ENCODE assay signal across 10 cellular contexts in genomic region chr4:107265859-107266258, GRCh38.
"Had no signal": no experiment of that assay in that cellular context is flagged by ENCODE, and none has a peak within 500 bp of the region (broad histone marks: within the 10 kb centered on the region; RNA-seq: fewer than 3 reads in every experiment).

No MANE protein-coding gene starts in this region.

- DNase-seq: activated CD4-positive, alpha-beta T cell treated with anti-CD3 and anti-CD28 coated beads, Interleukin-2, amount 50 U/mL, for 1 hour; activated CD8-positive, alpha-beta memory T cell treated with anti-CD3 and anti-CD28 coated beads for 24 hours; activated naive CD8-positive, alpha-beta T cell treated with anti-CD3 and anti-CD28 coated beads for 36 hours; amygdala; central memory CD4-positive, alpha-beta T cell; colonic mucosa; midbrain; stimulated activated CD4-positive, alpha-beta T cell treated with anti-CD3 and anti-CD28 coated beads, Interleukin-2, amount 100 ng/mL, for 24 hours; upper lobe of right lung had no signal

- H3K36me3 Mint-ChIP-seq: activated naive CD8-positive, alpha-beta T cell treated with anti-CD3 and anti-CD28 coated beads for 36 hours; brain had no signal

- H3K9me3 Mint-ChIP-seq: activated naive CD8-positive, alpha-beta T cell treated with anti-CD3 and anti-CD28 coated beads for 36 hours had no signal

- ATAC-seq: upper lobe of right lung had no signal

- H3K27me3 Mint-ChIP-seq: brain had no signal

- H3K4me1 Mint-ChIP-seq: activated naive CD8-positive, alpha-beta T cell treated with anti-CD3 and anti-CD28 coated beads for 36 hours; brain had no signal

- H3K4me3 Mint-ChIP-seq: activated naive CD8-positive, alpha-beta T cell treated with anti-CD3 and anti-CD28 coated beads for 36 hours; brain had no signal

- H3K27ac Mint-ChIP-seq: activated naive CD8-positive, alpha-beta T cell treated with anti-CD3 and anti-CD28 coated beads for 36 hours; brain had no signal
